In the genomic region with DNA sequence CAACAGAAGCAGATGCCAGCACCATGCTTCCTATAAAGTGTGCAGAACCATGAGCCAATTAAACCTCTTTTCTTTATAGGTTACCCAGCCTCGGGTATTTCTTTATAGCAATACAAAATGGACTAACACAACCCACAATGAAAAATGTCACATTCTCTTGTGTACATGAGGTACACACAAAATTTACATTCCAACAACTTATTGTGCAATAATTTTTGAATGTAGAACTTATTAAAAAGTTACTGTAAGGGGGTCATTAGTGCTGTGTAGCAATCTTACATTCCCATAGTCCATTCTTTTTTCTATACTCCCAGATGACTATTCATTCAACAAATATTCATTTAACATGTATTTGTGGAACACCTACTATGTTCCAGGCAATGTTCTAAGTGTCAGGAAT, we compare ENCODE assay signal across 30 cellular contexts.
"Had no signal": no experiment of that assay in that cellular context is flagged by ENCODE, and none has a peak within 500 bp of the region (broad histone marks: within the 10 kb centered on the region; RNA-seq: fewer than 3 reads in every experiment).

No MANE protein-coding gene starts in this region.

- H3K27ac Mint-ChIP-seq: activated CD4-positive, alpha-beta memory T cell treated with anti-CD3 and anti-CD28 coated beads for 36 hours; activated CD4-positive, alpha-beta T cell treated with anti-CD3 and anti-CD28 coated beads for 36 hours; activated CD4-positive, alpha-beta T cell treated with anti-CD3 and anti-CD28 coated beads, Interleukin-2, amount 10 ng/mL, durations not matched to agents 24 days and 14 days; activated naive CD4-positive, alpha-beta T cell treated with anti-CD3 and anti-CD28 coated beads for 36 hours; activated naive CD8-positive, alpha-beta T cell treated with anti-CD3 and anti-CD28 coated beads, Interleukin-2, amount 50 U/mL, for 24 hours; activated T-helper 17 cell treated with anti-CD3 and anti-CD28 coated beads, Interleukin-2, amount 50 U/mL, for 72 hours; T-helper 17 cell; T-helper 2 cell treated with Interferon-gamma antibody and Interleukin-4, amounts not matched to agents 5 μg/mL and 100 μg/mL, for 36 hours had no signal

- H3K4me1 ChIP-seq: adrenal gland, colonic mucosa had no signal

- H3K27me3 Mint-ChIP-seq: activated CD4-positive, alpha-beta memory T cell treated with anti-CD3 and anti-CD28 coated beads for 36 hours; activated CD4-positive, alpha-beta T cell treated with anti-CD3 and anti-CD28 coated beads for 36 hours; activated CD4-positive, alpha-beta T cell treated with anti-CD3 and anti-CD28 coated beads, Interleukin-2, amount 10 ng/mL, durations not matched to agents 24 days and 14 days; activated naive CD8-positive, alpha-beta T cell treated with anti-CD3 and anti-CD28 coated beads, Interleukin-2, amount 50 U/mL, for 24 hours; activated T-helper 17 cell treated with anti-CD3 and anti-CD28 coated beads, Interleukin-2, amount 50 U/mL, for 72 hours; T-helper 17 cell had no signal

- FAIRE-seq: endometrium, endothelial cell of umbilical vein had no signal

- DNase-seq: activated CD4-positive, alpha-beta memory T cell treated with anti-CD3 and anti-CD28 coated beads for 36 hours; activated CD4-positive, alpha-beta T cell treated with anti-CD3 and anti-CD28 coated beads for 36 hours; activated CD4-positive, alpha-beta T cell treated with anti-CD3 and anti-CD28 coated beads, Interleukin-2, amount 10 ng/mL, durations not matched to agents 24 days and 14 days; activated CD4-positive, CD25-positive, alpha-beta regulatory T cell; activated CD4-positive, CD25-positive, alpha-beta regulatory T cell treated with anti-CD3 and anti-CD28 coated beads, Interleukin-2, amount 50 U/mL, for 72 hours; activated CD8-positive, alpha-beta memory T cell treated with anti-CD3 and anti-CD28 coated beads for 24 hours; activated effector memory CD4-positive, alpha-beta T cell treated with anti-CD3 and anti-CD28 coated beads, Interleukin-2, amount 50 U/mL, for 16 hours; activated naive CD4-positive, alpha-beta T cell treated with anti-CD3 and anti-CD28 coated beads for 36 hours; activated naive CD8-positive, alpha-beta T cell treated with anti-CD3 and anti-CD28 coated beads, Interleukin-2, amount 50 U/mL, for 24 hours; activated T-cell treated with anti-CD3 and anti-CD28 coated beads, Interleukin-2, amount 50 U/mL, for 1 hour; adrenal gland; amygdala; aorta; body of pancreas; cerebellar nuclear complex; colonic mucosa; effector CD8-positive, alpha-beta T cell; esophagus squamous epithelium; foreskin melanocyte; head of caudate nucleus; T-helper 1 cell; T-helper 17 cell; T1000 had no signal

- H3K27me3 ChIP-seq: adrenal gland, body of pancreas, colonic mucosa, esophagus squamous epithelium, gastroesophageal sphincter had no signal

- H3K36me3 ChIP-seq: colonic mucosa had no signal

- H3K4me3 Mint-ChIP-seq: activated CD4-positive, alpha-beta memory T cell treated with anti-CD3 and anti-CD28 coated beads for 36 hours; activated CD4-positive, alpha-beta T cell treated with anti-CD3 and anti-CD28 coated beads for 36 hours; activated CD4-positive, alpha-beta T cell treated with anti-CD3 and anti-CD28 coated beads, Interleukin-2, amount 10 ng/mL, durations not matched to agents 24 days and 14 days; activated naive CD4-positive, alpha-beta T cell treated with anti-CD3 and anti-CD28 coated beads for 36 hours; activated naive CD8-positive, alpha-beta T cell treated with anti-CD3 and anti-CD28 coated beads, Interleukin-2, amount 50 U/mL, for 24 hours; activated T-helper 17 cell treated with anti-CD3 and anti-CD28 coated beads, Interleukin-2, amount 50 U/mL, for 72 hours; T-helper 17 cell; T-helper 2 cell treated with Interferon-gamma antibody and Interleukin-4, amounts not matched to agents 5 μg/mL and 100 μg/mL, for 36 hours had no signal

- H3K27ac ChIP-seq: adrenal gland, body of pancreas, colonic mucosa, epithelial cell of prostate, esophagus squamous epithelium, gastroesophageal sphincter had no signal

- H3K4me3 ChIP-seq: adrenal gland, body of pancreas, colonic mucosa, esophagus squamous epithelium, gastroesophageal sphincter had no signal

- ATAC-seq: activated CD4-positive, alpha-beta T cell treated with anti-CD3 and anti-CD28 coated beads for 36 hours; activated naive CD4-positive, alpha-beta T cell treated with anti-CD3 and anti-CD28 coated beads, Interleukin-2, amount 50 U/mL, for 72 hours; activated naive CD8-positive, alpha-beta T cell treated with anti-CD3 and anti-CD28 coated beads, Interleukin-2, amount 50 U/mL, for 24 hours; activated T-helper 17 cell treated with anti-CD3 and anti-CD28 coated beads, Interleukin-2, amount 50 U/mL, for 72 hours; body of pancreas; gastroesophageal sphincter; T-helper 17 cell had no signal

- H3K9me3 ChIP-seq: body of pancreas, colonic mucosa, esophagus squamous epithelium, gastroesophageal sphincter had no signal
